8 cellular contexts compared by ENCODE assay signal in genomic region chr1:19651141-19651737, GRCh38. TPM values are rescaled to one million over a fixed set of nuclear protein-coding genes. Genes with fewer than 3 reads are reported as not detected.
DNase-seq lines count a peak whose midpoint lies in the region; ATAC-seq and TF ChIP-seq lines count a peak whose summit lies in the region.

No MANE protein-coding gene starts in this region.

- H3K4me1 ChIP-seq in CD4-positive, alpha-beta memory T cell (ENCODE audit: insufficient read depth, low read length): peaks cover 18% of the 10 kb centered on the region
- H3K4me1 ChIP-seq in left lung: peaks cover 13 to 28% of the 10 kb centered on the region in 2 donors

- H3K9me3 Mint-ChIP-seq in CD4-positive, alpha-beta memory T cell: no peaks in the 10 kb centered on the region
- H3K9me3 Mint-ChIP-seq in chondrocyte (ENCODE audit: low read depth): no peaks in the 10 kb centered on the region

- ATAC-seq in left lung (peak; percentile 62), HG02870 (IDR thresholded peaks at IDR 0.05; ENCODE audit: unreplicated experiment) (no peak)
- ATAC-seq in stimulated activated naive CD8-positive, alpha-beta T cell treated with anti-CD3 and anti-CD28 coated beads, Interleukin-15, Interleukin-2, amounts not matched to agents 100 U/mL and 50 U/mL, for 24 hours: peak; percentile 65

- peak; percentile 35 to 48 (median 47) for DNase-seq in CD4-positive, alpha-beta memory T cell
- DNase-seq in HEK293T (ENCODE audit: extremely low spot score): peak; percentile 73
- peak; percentile 41 for DNase-seq in T-helper 9 cell
- no peak for DNase-seq in chondrocyte (ENCODE audit: low spot score)
- no peak for DNase-seq in left lung
- DNase-seq in stimulated activated naive CD8-positive, alpha-beta T cell treated with anti-CD3 and anti-CD28 coated beads, Interleukin-15, Interleukin-2, amounts not matched to agents 100 U/mL and 50 U/mL, for 24 hours: peak; percentile 52
- no peak for DNase-seq in NCI-H2081 (lab: John Stamatoyannopoulos, UW)

- H3K27ac ChIP-seq in CD4-positive, alpha-beta memory T cell (ENCODE audit: low read depth, low read length): no peak overlapping the region
- peak overlapping the region; percentile 36 to 46 for H3K27ac ChIP-seq in left lung

- H3K27ac Mint-ChIP-seq in CD4-positive, alpha-beta memory T cell: peak overlapping the region in 3 of 7 donors; percentile 23 to 78 (median 57)
- H3K27ac Mint-ChIP-seq in chondrocyte (ENCODE audit: unreplicated experiment): peak overlapping the region; percentile 69

- CTCF ChIA-PET in CD4-positive, alpha-beta memory T cell (lab: Charles Lee; ENCODE audit: partially characterized antibody): interaction anchor here (0.7 to 7.9 kb wide), 33 partner anchors 9 to 528 kb away, joined by 3 to 53 read pairs (median 4); a partner anchor contains a TSS
- CTCF ChIA-PET in HEK293T (lab: Yijun Ruan, JAX): interaction anchor here (0.6 to 1.1 kb wide), 10 partner anchors 9 to 382 kb away, joined by 3 to 8 read pairs (median 4); no protein-coding TSS in a partner anchor

- H3K36me3 ChIP-seq in CD4-positive, alpha-beta memory T cell (ENCODE audit: insufficient read depth, low read length): no peaks in the 10 kb centered on the region
- H3K36me3 ChIP-seq in left lung: no peaks in the 10 kb centered on the region

- TF ChIP-seq CTCF in chondrocyte (IDR thresholded peaks at IDR 0.05): peak; percentile 84
- TF ChIP-seq CTCF in left lung (IDR thresholded peaks at IDR 0.05): peak; percentile 41 to 45

- H3K4me3 Mint-ChIP-seq in CD4-positive, alpha-beta memory T cell: no peak overlapping the region
- H3K4me3 Mint-ChIP-seq in chondrocyte (ENCODE audit: unreplicated experiment): no peak overlapping the region

- no peak overlapping the region for H3K4me3 ChIP-seq in CD4-positive, alpha-beta memory T cell (ENCODE audit: low read length in 2 of 2)
- no peak overlapping the region for H3K4me3 ChIP-seq in left lung

- POLR2A ChIA-PET in CD4-positive, alpha-beta memory T cell (lab: Charles Lee; ENCODE audit: partially characterized antibody): interaction anchor here (0.6 to 1.9 kb wide), 8 partner anchors 15 to 260 kb away, joined by 3 to 14 read pairs (median 4); a partner anchor contains a TSS
- POLR2A ChIA-PET in HEK293T (lab: Yijun Ruan, JAX): interaction anchor here (0.9 kb wide), 1 partner anchor 166 kb away, joined by 3 read pairs; the partner anchor contains the start of gene CAPZB

- H3K4me1 Mint-ChIP-seq in CD4-positive, alpha-beta memory T cell: peaks cover 15 to 45% (median 24%) of the 10 kb centered on the region in 4 donors
- peaks cover 54% of the 10 kb centered on the region for H3K4me1 Mint-ChIP-seq in chondrocyte (ENCODE audit: low read depth)

- H3K9me3 ChIP-seq in CD4-positive, alpha-beta memory T cell (ENCODE audit: control insufficient read depth in 1 of 2, low read length in 2 of 2): no peaks in the 10 kb centered on the region
- no peaks in the 10 kb centered on the region for H3K9me3 ChIP-seq in left lung

- intact Hi-C loops in CD4-positive, alpha-beta memory T cell (cut with micrococcal nuclease): loop anchor here (5.0 kb wide), 1 partner anchor 214 kb away; no protein-coding TSS in a partner anchor
- intact Hi-C loops in left lung (cut with DNase I): loop anchor here in 1 of 2 donors (10.0 kb wide), 1 partner anchor 306 kb away; no protein-coding TSS in a partner anchor

- H3K36me3 Mint-ChIP-seq in CD4-positive, alpha-beta memory T cell: peaks cover 0 to 12% of the 10 kb centered on the region in 2 donors
- H3K36me3 Mint-ChIP-seq in chondrocyte (ENCODE audit: low read depth): peaks cover 4% of the 10 kb centered on the region

- no peaks in the 10 kb centered on the region for H3K27me3 Mint-ChIP-seq in CD4-positive, alpha-beta memory T cell
- H3K27me3 Mint-ChIP-seq in chondrocyte (ENCODE audit: low read depth): no peaks in the 10 kb centered on the region

- H3K27me3 ChIP-seq in CD4-positive, alpha-beta memory T cell (ENCODE audit: insufficient read depth, low read length): no peaks in the 10 kb centered on the region
- peaks cover 0 to 14% of the 10 kb centered on the region in 2 donors for H3K27me3 ChIP-seq in left lung

TF ChIP-seq in HEK293T, 16 proteins besides CTCF, POLR2A, EP300 and RAD21:
- no peak for TF ChIP-seq PKNOX1 (IDR thresholded peaks at IDR 0.05)
- no peak for TF ChIP-seq SUZ12 (IDR thresholded peaks at IDR 0.05)
- TF ChIP-seq FOXK2 (IDR thresholded peaks at IDR 0.05): no peak
- TF ChIP-seq BHLHE40 (IDR thresholded peaks at IDR 0.05; ENCODE audit: borderline replicate concordance): no peak
- TF ChIP-seq NFRKB (IDR thresholded peaks at IDR 0.05): no peak
- no peak for TF ChIP-seq TARDBP (IDR thresholded peaks at IDR 0.05)

RNA-seq across cellular contexts. Expression of gene NBL1, which starts 7.1 kb away (rescaled TPM):
- 10 to 100 TPM; 22.8 to 24.6 TPM for total RNA-seq in CD4-positive, alpha-beta memory T cell
- polyA plus RNA-seq in CD4-positive, alpha-beta memory T cell: 10 to 100 TPM in 1 of 2 donors, 1 to 10 TPM in 1; 8.9 to 12.0 TPM
- 158 to 249 TPM (median 159 TPM) in 3 replicates for total RNA-seq in chondrocyte
- 100 to 1,000 TPM in 1 of 2 donors, 10 to 100 TPM in 1; 90.4 to 180 TPM for total RNA-seq in left lung

RNA-seq across cellular contexts. Expression of gene HTR6, which starts 13.4 kb away (rescaled TPM):
- total RNA-seq in CD4-positive, alpha-beta memory T cell: under 1 TPM; 0.33 to 0.44 TPM
- 1 to 10 TPM in 1 of 2 donors, not detected in 1; 1.1 TPM for polyA plus RNA-seq in CD4-positive, alpha-beta memory T cell
- total RNA-seq in chondrocyte: not detected in 3 replicates
- total RNA-seq in left lung: not detected

Comparison
In these comparisons a context has a peak if more than half of its experiments do, and no peak if none do; other contexts are left out.
1. DNase-seq: peak in CD4-positive, alpha-beta memory T cell (5 of 5), HEK293T (single experiment), T-helper 9 cell (single experiment) and stimulated activated naive CD8-positive, alpha-beta T cell treated with anti-CD3 and anti-CD28 coated beads, Interleukin-15, Interleukin-2, amounts not matched to agents 100 U/mL and 50 U/mL, for 24 hours (single experiment); none in chondrocyte (single experiment), left lung (0 of 2) and NCI-H2081 (0 of 2).